Comparison of ENCODE assay signal across 20 cellular contexts in genomic region chr6:31065556-31065955, GRCh38. TPM values are rescaled to one million over a fixed set of nuclear protein-coding genes. Genes with fewer than 3 reads are reported as not detected.
"Had no signal": no experiment of that assay in that cellular context is flagged by ENCODE, and none has a peak within 500 bp of the region (broad histone marks: within the 10 kb centered on the region; RNA-seq: fewer than 3 reads in every experiment).

No MANE protein-coding gene starts in this region.

- H3K4me1 ChIP-seq: body of pancreas, right atrium auricular region, testis had no signal

- H3K27me3 ChIP-seq: body of pancreas, right atrium auricular region, testis had no signal

- H3K4me3 ChIP-seq: body of pancreas, gastroesophageal sphincter, right atrium auricular region, testis had no signal

- H3K27ac ChIP-seq: body of pancreas, gastroesophageal sphincter, right atrium auricular region, testis, WERI-Rb-1 had no signal

- H3K27me3 Mint-ChIP-seq: activated naive CD4-positive, alpha-beta T cell treated with anti-CD3 and anti-CD28 coated beads, Interleukin-2, amount 50 U/mL, for 24 hours; stimulated activated naive CD8-positive, alpha-beta T cell treated with anti-CD3 and anti-CD28 coated beads, Interleukin-15, Interleukin-2, amounts not matched to agents 100 ng/mL and 50 ng/mL, for 24 hours had no signal

- H3K36me3 ChIP-seq: gastroesophageal sphincter, right atrium auricular region, WERI-Rb-1 had no signal

- H3K36me3 Mint-ChIP-seq: activated naive CD4-positive, alpha-beta T cell treated with anti-CD3 and anti-CD28 coated beads, Interleukin-2, amount 50 U/mL, for 24 hours had no signal

- FAIRE-seq: keratinocyte had no signal

- H3K4me1 Mint-ChIP-seq: activated CD4-positive, alpha-beta memory T cell treated with anti-CD3 and anti-CD28 coated beads, Interleukin-2, amount 10 ng/mL, durations not matched to agents 7 days and 5 days had no signal

- ATAC-seq: activated T-cell treated with anti-CD3 and anti-CD28 coated beads, Interleukin-2, amount 50 U/mL, for 4 hours; body of pancreas; gastroesophageal sphincter; left ventricle myocardium superior had no signal

- H3K9me3 ChIP-seq: body of pancreas, gastroesophageal sphincter, right atrium auricular region, testis had no signal

- H3K4me3 Mint-ChIP-seq: activated CD4-positive, alpha-beta memory T cell treated with anti-CD3 and anti-CD28 coated beads, Interleukin-2, amount 10 ng/mL, durations not matched to agents 7 days and 5 days; activated naive CD4-positive, alpha-beta T cell treated with anti-CD3 and anti-CD28 coated beads, Interleukin-2, amount 50 U/mL, for 24 hours; activated T-cell treated with anti-CD3 and anti-CD28 coated beads, Interleukin-2, amount 50 U/mL, for 4 hours; nephron; stimulated activated naive CD8-positive, alpha-beta T cell treated with anti-CD3 and anti-CD28 coated beads, Interleukin-15, Interleukin-2, amounts not matched to agents 100 ng/mL and 50 ng/mL, for 24 hours; T-helper 1 cell treated with Interleukin-12 subunit alpha and Interleukin-12 subunit beta and Interleukin-4 antibody, amounts not matched to agents 30 μg/mL and 1 μg/mL, for 36 hours had no signal

- H3K9me3 Mint-ChIP-seq: activated CD4-positive, alpha-beta memory T cell treated with anti-CD3 and anti-CD28 coated beads, Interleukin-2, amount 10 ng/mL, durations not matched to agents 7 days and 5 days; activated naive CD4-positive, alpha-beta T cell treated with anti-CD3 and anti-CD28 coated beads, Interleukin-2, amount 50 U/mL, for 24 hours; activated T-cell treated with anti-CD3 and anti-CD28 coated beads, Interleukin-2, amount 50 U/mL, for 4 hours; nephron; stimulated activated naive CD8-positive, alpha-beta T cell treated with anti-CD3 and anti-CD28 coated beads, Interleukin-15, Interleukin-2, amounts not matched to agents 100 ng/mL and 50 ng/mL, for 24 hours; T-helper 1 cell treated with Interleukin-12 subunit alpha and Interleukin-12 subunit beta and Interleukin-4 antibody, amounts not matched to agents 30 μg/mL and 1 μg/mL, for 36 hours had no signal

- H3K27ac Mint-ChIP-seq: activated CD4-positive, alpha-beta memory T cell treated with anti-CD3 and anti-CD28 coated beads, Interleukin-2, amount 10 ng/mL, durations not matched to agents 7 days and 5 days; activated naive CD4-positive, alpha-beta T cell treated with anti-CD3 and anti-CD28 coated beads, Interleukin-2, amount 50 U/mL, for 24 hours; stimulated activated naive CD8-positive, alpha-beta T cell treated with anti-CD3 and anti-CD28 coated beads, Interleukin-15, Interleukin-2, amounts not matched to agents 100 ng/mL and 50 ng/mL, for 24 hours; T-helper 1 cell treated with Interleukin-12 subunit alpha and Interleukin-12 subunit beta and Interleukin-4 antibody, amounts not matched to agents 30 μg/mL and 1 μg/mL, for 36 hours had no signal

- DNase-seq: activated CD4-positive, alpha-beta memory T cell treated with anti-CD3 and anti-CD28 coated beads, Interleukin-2, amount 10 ng/mL, durations not matched to agents 7 days and 5 days; activated effector memory CD4-positive, alpha-beta T cell treated with Interleukin-2 at 50 U/mL for 16 hours; activated T-cell treated with anti-CD3 and anti-CD28 coated beads, Interleukin-2, amount 50 U/mL, for 4 hours; body of pancreas; cortex of kidney; effector memory CD4-positive, alpha-beta T cell; left ventricle myocardium superior; mesendoderm; occipital lobe; testis; WERI-Rb-1 had no signal

RNA-seq across cellular contexts. Expression of gene C6orf15, which starts 46.8 kb away (rescaled TPM):
- total RNA-seq: activated CD4-positive, alpha-beta memory T cell treated with anti-CD3 and anti-CD28 coated beads, Interleukin-2, amount 10 ng/mL, durations not matched to agents 7 days and 5 days; activated T-cell treated with anti-CD3 and anti-CD28 coated beads, Interleukin-2, amount 50 U/mL, for 4 hours; body of pancreas; gastroesophageal sphincter; left ventricle myocardium superior; occipital lobe; posterior vena cava; right atrium auricular region; testis; urinary bladder had no signal
- polyA plus RNA-seq: urinary bladder had no signal

RNA-seq across cellular contexts. Expression of gene PSORS1C1, which starts 49.0 kb away (rescaled TPM):
- total RNA-seq: activated CD4-positive, alpha-beta memory T cell treated with anti-CD3 and anti-CD28 coated beads, Interleukin-2, amount 10 ng/mL, durations not matched to agents 7 days and 5 days; activated T-cell treated with anti-CD3 and anti-CD28 coated beads, Interleukin-2, amount 50 U/mL, for 4 hours; occipital lobe had no signal

RNA-seq across cellular contexts. Expression of gene CDSN, which starts 54.7 kb away (rescaled TPM):
- total RNA-seq: activated CD4-positive, alpha-beta memory T cell treated with anti-CD3 and anti-CD28 coated beads, Interleukin-2, amount 10 ng/mL, durations not matched to agents 7 days and 5 days; activated T-cell treated with anti-CD3 and anti-CD28 coated beads, Interleukin-2, amount 50 U/mL, for 4 hours; body of pancreas; gastroesophageal sphincter; left ventricle myocardium superior; occipital lobe; posterior vena cava; right atrium auricular region; urinary bladder had no signal
- polyA plus RNA-seq: urinary bladder had no signal

RNA-seq across cellular contexts. Expression of gene MUC22, which starts 55.3 kb away (rescaled TPM):
- total RNA-seq: activated CD4-positive, alpha-beta memory T cell treated with anti-CD3 and anti-CD28 coated beads, Interleukin-2, amount 10 ng/mL, durations not matched to agents 7 days and 5 days; activated T-cell treated with anti-CD3 and anti-CD28 coated beads, Interleukin-2, amount 50 U/mL, for 4 hours; body of pancreas; occipital lobe; posterior vena cava; right atrium auricular region; urinary bladder had no signal
- polyA plus RNA-seq: keratinocyte, urinary bladder had no signal
